In genomic region chr7:105941596-105941995, GRCh38 we compare ENCODE assay signal across 1 cellular context.
TF ChIP-seq lines count a peak whose summit lies in the region.

No MANE protein-coding gene starts in this region.

TF ChIP-seq in HEK293, 187 proteins besides CTCF, POLR2A, EP300 and RAD21:
- TF ChIP-seq ZBTB11 (tag by site-specific recombination; conservative IDR thresholded peaks at IDR 0.05; ENCODE audit: low read depth) (peak; percentile 27; the same call in 1 of the 2 replicates), ZNF18 (tag by site-specific recombination; IDR thresholded peaks at IDR 0.05) (no peak), ZNF510 (tag by site-specific recombination; IDR thresholded peaks at IDR 0.05; ENCODE audit: insufficient replicate concordance) (no peak), ZNF211 (tag by site-specific recombination; IDR thresholded peaks at IDR 0.05; ENCODE audit: low read depth) (no peak), ZNF513 (tag by site-specific recombination; IDR thresholded peaks at IDR 0.05) (no peak), ZNF280C (tag by site-specific recombination; IDR thresholded peaks at IDR 0.05) (no peak), MZF1 (tag by site-specific recombination; IDR thresholded peaks at IDR 0.05; ENCODE audit: borderline replicate concordance) (no peak), ZNF600 (tag by site-specific recombination; IDR thresholded peaks at IDR 0.05) (no peak), ZNF2 (tag by site-specific recombination; IDR thresholded peaks at IDR 0.05) (no peak)
